8 cellular contexts compared by ENCODE assay signal in the genomic region with DNA sequence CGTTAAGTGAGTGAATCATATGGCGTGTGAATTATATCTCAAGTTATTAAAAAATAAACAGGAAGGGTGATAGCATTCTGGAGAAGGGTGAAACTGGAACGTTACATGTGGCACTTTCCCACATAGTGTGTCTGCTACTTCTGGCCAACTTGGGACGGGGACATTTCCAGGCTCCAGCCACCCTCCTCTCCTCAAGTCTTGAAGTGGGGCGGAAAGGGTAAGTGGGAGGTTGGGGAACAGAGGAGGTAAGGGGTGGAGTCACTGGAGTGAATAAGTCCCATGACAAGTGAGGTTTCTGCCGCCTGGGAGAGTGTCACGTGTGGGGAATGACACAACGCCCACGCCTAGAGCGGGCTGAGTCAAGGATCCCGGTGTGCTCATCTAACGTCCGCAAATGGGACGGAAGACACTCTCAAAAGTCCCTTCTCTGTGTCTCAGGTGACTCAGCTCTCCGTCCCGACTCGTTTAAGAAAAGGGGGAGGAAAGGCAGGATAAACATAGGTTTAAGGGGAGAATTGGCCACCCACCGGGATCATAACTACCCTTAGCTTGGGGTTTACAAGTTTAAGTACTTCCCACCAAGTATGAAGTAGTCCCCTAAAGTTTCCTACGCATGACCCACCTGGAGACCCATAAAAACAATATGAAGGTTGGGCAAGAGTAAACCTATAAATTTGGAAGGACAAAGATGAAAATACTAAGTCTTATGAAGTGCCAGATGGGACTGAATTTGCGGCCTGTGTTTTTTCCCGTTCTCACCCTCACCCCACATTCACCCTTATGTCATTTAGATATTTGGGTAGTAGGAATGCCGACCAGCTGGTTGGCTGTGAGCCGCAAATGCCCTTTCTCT. TPM values are rescaled to one million over a fixed set of nuclear protein-coding genes. Genes with fewer than 3 reads are reported as not detected.
A peak's percentile ranks its signal among the peaks of the same experiment; 100 is the strongest.
DNase-seq lines count a peak whose midpoint lies in the region; ATAC-seq and TF ChIP-seq lines count a peak whose summit lies in the region.

No MANE protein-coding gene starts in this region.

- DNase-seq in GF-D8 (lab: John Stamatoyannopoulos, UW) (peak; percentile 90), NT2/D1 (ENCODE audit: low read depth, low spot score) (no peak), endodermal cell (peak; percentile 92), mesenteric fat pad (ENCODE audit: low spot score) (peak; percentile 95), NCI-H345 treated with DMSO at 0.1 percent for 48 hours (lab: John Stamatoyannopoulos, UW; ENCODE audit: unreplicated experiment) (no peak)
- DNase-seq in activated CD8-positive, alpha-beta memory T cell treated with anti-CD3 and anti-CD28 coated beads, Interleukin-2, amount 50 U/mL, for 24 hours (ENCODE audit: extremely low read depth): peak; percentile 76
- peak; percentile 67 for DNase-seq in stimulated activated CD8-positive, alpha-beta memory T cell treated with anti-CD3 and anti-CD28 coated beads, Interleukin-12 subunit alpha, Interleukin-12 subunit beta, amount 100 ng/mL, for 24 hours (ENCODE audit: extremely low read depth)

- peak; percentile 26 for ATAC-seq in HG03025 (IDR thresholded peaks at IDR 0.05; ENCODE audit: low FRiP score, unreplicated experiment)

- H3K27me3 ChIP-seq in NT2/D1 (ENCODE audit: insufficient read depth, insufficient read length): no peaks in the 10 kb centered on the region
- H3K27me3 ChIP-seq in endodermal cell (ENCODE audit: control insufficient read depth, insufficient read depth, low read length, poor library complexity, severe bottlenecking): no peaks in the 10 kb centered on the region

- no peak overlapping the region for H3K27ac ChIP-seq in endodermal cell (ENCODE audit: low read depth, low read length)

- WGBS in endodermal cell (ENCODE audit: insufficient coverage in 1 of 2, insufficient read length in 1 of 2), 2 experiments: 15 to 16% methylated on average over 13 to 21 of the region's 23 CpGs

- no peaks in the 10 kb centered on the region for H3K27me3 Mint-ChIP-seq in endodermal cell (ENCODE audit: insufficient read depth)

- peak overlapping the region; percentile 99 for H3K27ac Mint-ChIP-seq in endodermal cell

- H3K36me3 Mint-ChIP-seq in endodermal cell (ENCODE audit: low read depth): no peaks in the 10 kb centered on the region

- no peaks in the 10 kb centered on the region for H3K9me3 Mint-ChIP-seq in endodermal cell

- H3K36me3 ChIP-seq in NT2/D1 (ENCODE audit: insufficient read depth, insufficient read length, low read length) (no peaks in the 10 kb centered on the region), endodermal cell (ENCODE audit: control insufficient read depth, insufficient read depth, low read length) (no peaks in the 10 kb centered on the region)

- TF ChIP-seq CTCF in endodermal cell (conservative IDR thresholded peaks at IDR 0.05): no peak

- H3K9me3 ChIP-seq in NT2/D1 (ENCODE audit: insufficient read depth, low read length) (no peaks in the 10 kb centered on the region), endodermal cell (ENCODE audit: control insufficient read depth, low read length) (no peaks in the 10 kb centered on the region)

- H3K9ac ChIP-seq in NT2/D1 (ENCODE audit: insufficient read length, low read depth) (peak overlapping the region; percentile 90), endodermal cell (ENCODE audit: extremely low read depth, low read length, poor library complexity, severe bottlenecking) (peak overlapping the region; percentile 92)

- H3K4me1 ChIP-seq in NT2/D1 (ENCODE audit: insufficient read depth, insufficient read length): no peaks in the 10 kb centered on the region
- no peaks in the 10 kb centered on the region for H3K4me1 ChIP-seq in endodermal cell (ENCODE audit: control insufficient read depth, insufficient read depth, low read length)

- peaks cover 15% of the 10 kb centered on the region for H3K4me1 Mint-ChIP-seq in endodermal cell

- peak overlapping the region; percentile 82 for H3K4me3 Mint-ChIP-seq in endodermal cell

- peak overlapping the region; percentile 49 for H3K4me3 ChIP-seq in NT2/D1 (ENCODE audit: insufficient read length, low read depth)
- H3K4me3 ChIP-seq in endodermal cell (ENCODE audit: low read length): peak overlapping the region; percentile 93

RNA-seq across cellular contexts. Expression of gene SPAG9, which starts 1.2 kb away (rescaled TPM):
- total RNA-seq in endodermal cell (10 to 100 TPM; 64.8 to 77.7 TPM), mesenteric fat pad (99.6 TPM)
- 140 TPM for polyA plus RNA-seq in endodermal cell (2013, experiment 1 of 2)
- 131 TPM for polyA plus RNA-seq in endodermal cell (2013, experiment 2 of 2)

RNA-seq across cellular contexts. Expression of gene NME1, which starts 31.5 kb away (rescaled TPM):
- total RNA-seq in endodermal cell: 100 to 1,000 TPM in 1 of 2 donors, 10 to 100 TPM in 1; 99.6 to 107 TPM
- polyA plus RNA-seq in endodermal cell (2013, experiment 1 of 2): 134 TPM
- 136 TPM for polyA plus RNA-seq in endodermal cell (2013, experiment 2 of 2)
- 118 TPM for total RNA-seq in mesenteric fat pad

RNA-seq across cellular contexts. Expression of gene NME2, which starts 44.4 kb away (rescaled TPM):
- total RNA-seq in endodermal cell (100 to 1,000 TPM; 560 to 707 TPM), mesenteric fat pad (508 TPM)
- 337 TPM for polyA plus RNA-seq in endodermal cell (2013, experiment 1 of 2)
- 326 TPM for polyA plus RNA-seq in endodermal cell (2013, experiment 2 of 2)

Comparison
In these comparisons a context has a peak if more than half of its experiments do, and no peak if none do; other contexts are left out.
1. DNase-seq: peak in GF-D8 (single experiment), activated CD8-positive, alpha-beta memory T cell treated with anti-CD3 and anti-CD28 coated beads, Interleukin-2, amount 50 U/mL, for 24 hours (single experiment), endodermal cell (single experiment), mesenteric fat pad (single experiment) and stimulated activated CD8-positive, alpha-beta memory T cell treated with anti-CD3 and anti-CD28 coated beads, Interleukin-12 subunit alpha, Interleukin-12 subunit beta, amount 100 ng/mL, for 24 hours (single experiment); none in NT2/D1 (single experiment) and NCI-H345 treated with DMSO at 0.1 percent for 48 hours (single experiment).